1 cellular context compared by ENCODE assay signal in the genomic region with DNA sequence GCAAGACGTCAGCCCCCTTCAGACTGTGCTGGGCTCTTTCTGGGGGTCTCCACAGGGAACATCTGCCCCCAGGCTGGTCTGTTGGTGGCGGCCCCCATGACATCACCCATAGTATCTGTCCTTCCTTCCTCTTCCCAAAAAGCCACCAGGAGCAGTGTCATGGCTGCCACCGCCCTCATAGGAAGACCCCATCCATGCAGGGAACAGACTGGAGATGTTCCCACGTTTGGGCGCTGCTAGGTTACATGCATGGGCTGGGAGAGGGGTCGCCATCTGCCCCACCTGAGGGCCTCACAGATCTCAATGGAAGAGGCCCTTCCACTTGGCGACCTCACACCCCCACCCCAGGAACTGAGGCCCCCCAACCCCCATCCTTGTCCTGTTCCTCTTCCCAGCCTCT.
TF ChIP-seq lines count a peak whose summit lies in the region.

No MANE protein-coding gene starts in this region.

TF ChIP-seq in HepG2, 621 proteins besides CTCF, POLR2A, EP300 and RAD21:
- TF ChIP-seq, protein P1, sequence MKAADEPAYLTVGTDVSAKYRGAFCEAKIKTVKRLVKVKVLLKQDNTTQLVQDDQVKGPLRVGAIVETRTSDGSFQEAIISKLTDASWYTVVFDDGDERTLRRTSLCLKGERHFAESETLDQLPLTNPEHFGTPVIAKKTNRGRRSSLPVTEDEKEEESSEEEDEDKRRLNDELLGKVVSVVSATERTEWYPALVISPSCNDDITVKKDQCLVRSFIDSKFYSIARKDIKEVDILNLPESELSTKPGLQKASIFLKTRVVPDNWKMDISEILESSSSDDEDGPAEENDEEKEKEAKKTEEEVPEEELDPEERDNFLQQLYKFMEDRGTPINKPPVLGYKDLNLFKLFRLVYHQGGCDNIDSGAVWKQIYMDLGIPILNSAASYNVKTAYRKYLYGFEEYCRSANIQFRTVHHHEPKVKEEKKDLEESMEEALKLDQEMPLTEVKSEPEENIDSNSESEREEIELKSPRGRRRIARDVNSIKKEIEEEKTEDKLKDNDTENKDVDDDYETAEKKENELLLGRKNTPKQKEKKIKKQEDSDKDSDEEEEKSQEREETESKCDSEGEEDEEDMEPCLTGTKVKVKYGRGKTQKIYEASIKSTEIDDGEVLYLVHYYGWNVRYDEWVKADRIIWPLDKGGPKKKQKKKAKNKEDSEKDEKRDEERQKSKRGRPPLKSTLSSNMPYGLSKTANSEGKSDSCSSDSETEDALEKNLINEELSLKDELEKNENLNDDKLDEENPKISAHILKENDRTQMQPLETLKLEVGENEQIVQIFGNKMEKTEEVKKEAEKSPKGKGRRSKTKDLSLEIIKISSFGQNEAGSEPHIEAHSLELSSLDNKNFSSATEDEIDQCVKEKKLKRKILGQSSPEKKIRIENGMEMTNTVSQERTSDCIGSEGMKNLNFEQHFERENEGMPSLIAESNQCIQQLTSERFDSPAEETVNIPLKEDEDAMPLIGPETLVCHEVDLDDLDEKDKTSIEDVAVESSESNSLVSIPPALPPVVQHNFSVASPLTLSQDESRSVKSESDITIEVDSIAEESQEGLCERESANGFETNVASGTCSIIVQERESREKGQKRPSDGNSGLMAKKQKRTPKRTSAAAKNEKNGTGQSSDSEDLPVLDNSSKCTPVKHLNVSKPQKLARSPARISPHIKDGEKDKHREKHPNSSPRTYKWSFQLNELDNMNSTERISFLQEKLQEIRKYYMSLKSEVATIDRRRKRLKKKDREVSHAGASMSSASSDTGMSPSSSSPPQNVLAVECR (CRISPR knock-in tag; IDR thresholded peaks at IDR 0.05; ENCODE audit: borderline replicate concordance): no peak
- peak; percentile 22; the same call in 1 of the 2 replicates for TF ChIP-seq CREB1 (IDR thresholded peaks at IDR 0.05)
- no peak for TF ChIP-seq CREB1 (CRISPR knock-in tag; IDR thresholded peaks at IDR 0.05)
